1 cellular context compared by ENCODE assay signal in genomic region chr2:36379710-36380448, GRCh38.
TF ChIP-seq lines count a peak whose summit lies in the region.

No MANE protein-coding gene starts in this region.

TF ChIP-seq in SK-N-SH, 30 proteins besides CTCF, POLR2A, EP300 and RAD21 (continued from another document):
- TF ChIP-seq REST (IDR thresholded peaks at IDR 0.05; ENCODE audit: low read depth, low read length): no peak
- TF ChIP-seq FOSL2 (IDR thresholded peaks at IDR 0.05; ENCODE audit: borderline replicate concordance, low read depth): peak; percentile 26; the same call in 1 of the 2 replicates
- no peak for TF ChIP-seq YY1 (IDR thresholded peaks at IDR 0.05; ENCODE audit: low read depth)
- no peak for TF ChIP-seq SMC3 (IDR thresholded peaks at IDR 0.05; ENCODE audit: low read depth, low read length)
- TF ChIP-seq NFIC (IDR thresholded peaks at IDR 0.05; ENCODE audit: borderline replicate concordance): peak; percentile 54; the same call in 1 of the 2 replicates
- TF ChIP-seq TEAD4 (IDR thresholded peaks at IDR 0.05; ENCODE audit: borderline replicate concordance, insufficient read depth): peak; percentile 74
- TF ChIP-seq IRF3 (IDR thresholded peaks at IDR 0.05; ENCODE audit: low read depth, low read length): no peak
- peak; percentile 77 for TF ChIP-seq MEF2A (IDR thresholded peaks at IDR 0.05; ENCODE audit: borderline replicate concordance, low read depth)
- TF ChIP-seq POLR2AphosphoS5 (IDR thresholded peaks at IDR 0.05; ENCODE audit: low read depth, low read length): peak; percentile 25; the same call in 1 of the 2 replicates
- TF ChIP-seq, protein P1, sequence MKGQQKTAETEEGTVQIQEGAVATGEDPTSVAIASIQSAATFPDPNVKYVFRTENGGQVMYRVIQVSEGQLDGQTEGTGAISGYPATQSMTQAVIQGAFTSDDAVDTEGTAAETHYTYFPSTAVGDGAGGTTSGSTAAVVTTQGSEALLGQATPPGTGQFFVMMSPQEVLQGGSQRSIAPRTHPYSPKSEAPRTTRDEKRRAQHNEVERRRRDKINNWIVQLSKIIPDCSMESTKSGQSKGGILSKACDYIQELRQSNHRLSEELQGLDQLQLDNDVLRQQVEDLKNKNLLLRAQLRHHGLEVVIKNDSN (IDR thresholded peaks at IDR 0.05; ENCODE audit: borderline replicate concordance, low read depth): no peak
- TF ChIP-seq JUND (IDR thresholded peaks at IDR 0.05): peak; percentile 66; the same call in 1 of the 2 replicates
- peak; percentile 84; the same call in 1 of the 2 replicates for TF ChIP-seq PBX3 (IDR thresholded peaks at IDR 0.05)
- TF ChIP-seq FOXJ3 (CRISPR knock-in tag; IDR thresholded peaks at IDR 0.05): no peak
- TF ChIP-seq GATA2 (CRISPR knock-in tag; IDR thresholded peaks at IDR 0.05): no peak
- no peak for TF ChIP-seq EZH2phosphoT487 (IDR thresholded peaks at IDR 0.05; ENCODE audit: borderline replicate concordance, low read depth)
- peak; percentile 47; the same call in 1 of the 2 replicates for TF ChIP-seq FOXM1 (IDR thresholded peaks at IDR 0.05; ENCODE audit: low read depth)
- peak; percentile 35; the same call in 1 of the 2 replicates for TF ChIP-seq RXRA (IDR thresholded peaks at IDR 0.05; ENCODE audit: borderline replicate concordance, low read depth)
- TF ChIP-seq, protein P2, sequence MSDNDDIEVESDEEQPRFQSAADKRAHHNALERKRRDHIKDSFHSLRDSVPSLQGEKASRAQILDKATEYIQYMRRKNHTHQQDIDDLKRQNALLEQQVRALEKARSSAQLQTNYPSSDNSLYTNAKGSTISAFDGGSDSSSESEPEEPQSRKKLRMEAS (IDR thresholded peaks at IDR 0.05; ENCODE audit: low read depth): no peak
- no peak for TF ChIP-seq NRF1 (IDR thresholded peaks at IDR 0.05; ENCODE audit: low read depth, low read length)
- TF ChIP-seq TCF12 (IDR thresholded peaks at IDR 0.05): peak; percentile 72
